ENCODE assay signal across 13 cellular contexts in the genomic region with DNA sequence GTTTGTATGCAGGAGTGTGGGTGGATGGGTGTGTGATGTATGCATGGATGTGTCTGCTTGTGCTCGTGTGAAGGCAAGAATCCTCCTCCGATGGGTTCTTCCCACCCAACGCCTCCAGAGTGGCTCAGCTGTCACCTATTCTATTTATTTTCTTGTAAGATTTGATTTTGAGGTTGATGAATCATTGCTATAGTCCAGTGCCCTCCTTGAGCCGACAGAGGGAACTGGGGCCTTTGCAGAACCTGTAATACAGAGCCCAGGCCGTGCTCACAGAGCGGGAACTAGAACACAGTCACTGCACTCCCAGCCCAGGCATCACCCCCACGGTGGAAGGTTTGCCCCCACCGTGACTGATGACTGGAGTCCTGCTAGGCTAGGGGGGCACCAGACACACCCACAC. TPM values are rescaled to one million over a fixed set of nuclear protein-coding genes. Genes with fewer than 3 reads are reported as not detected.
A peak's percentile ranks its signal among the peaks of the same experiment; 100 is the strongest.
DNase-seq lines count a peak whose midpoint lies in the region; ATAC-seq and TF ChIP-seq lines count a peak whose summit lies in the region.
"Had no signal": no experiment of that assay in that cellular context is flagged by ENCODE, and none has a peak within 500 bp of the region (broad histone marks: within the 10 kb centered on the region; RNA-seq: fewer than 3 reads in every experiment).

No MANE protein-coding gene starts in this region.

- no peak for TF ChIP-seq CTCF in DND-41 (IDR thresholded peaks at IDR 0.05; ENCODE audit: borderline replicate concordance, extremely low read depth, low read length, poor library complexity, severe bottlenecking)
- no peak for TF ChIP-seq CTCF in Panc1 (IDR thresholded peaks at IDR 0.05)
- TF ChIP-seq CTCF in lower leg skin (IDR thresholded peaks at IDR 0.05): no peak
- no peak for TF ChIP-seq CTCF in CD4-positive, alpha-beta T cell (IDR thresholded peaks at IDR 0.05)

- H3K4ac ChIP-seq in trophoblast cell (ENCODE audit: low read depth, low read length): no peak overlapping the region

- H3K9me3 ChIP-seq in DND-41 (ENCODE audit: insufficient read depth, low read length, severe bottlenecking) (peaks cover 11% of the 10 kb centered on the region), Panc1 (ENCODE audit: control insufficient read depth, insufficient read depth, low read depth, low read length) (peaks cover 9% of the 10 kb centered on the region; the same call in 1 of the 2 replicates), iPS-18a (ENCODE audit: control insufficient read depth, low read depth, low read length) (peaks cover 8% of the 10 kb centered on the region), trophoblast cell (ENCODE audit: insufficient read depth, low read depth, low read length) (peaks cover 4% of the 10 kb centered on the region)
- H3K9me3 ChIP-seq in CD4-positive, alpha-beta T cell (ENCODE audit: control insufficient read depth, low read length): peaks cover 7% of the 10 kb centered on the region

- H3K27me3 ChIP-seq in DND-41 (ENCODE audit: insufficient read depth, low read length, poor library complexity): no peaks in the 10 kb centered on the region
- no peaks in the 10 kb centered on the region for H3K27me3 ChIP-seq in Panc1 (ENCODE audit: control insufficient read depth, insufficient read depth, low read length)
- peaks cover 39% of the 10 kb centered on the region for H3K27me3 ChIP-seq in iPS-18a (ENCODE audit: control insufficient read depth, insufficient read depth, low read length)
- no peaks in the 10 kb centered on the region for H3K27me3 ChIP-seq in trophoblast cell (ENCODE audit: insufficient read depth, low read length)
- H3K27me3 ChIP-seq in CD4-positive, alpha-beta T cell (ENCODE audit: control insufficient read depth, insufficient read depth, low read length): peaks cover 24% of the 10 kb centered on the region
- H3K27me3 ChIP-seq: MG63 had no signal

- DNase-seq in DND-41 (no peak), Panc1 (ENCODE audit: low read depth, low spot score) (no peak), trophoblast cell (no peak), lower leg skin (ENCODE audit: low spot score in 2 of 2) (no peak)
- DNase-seq in CD4-positive, alpha-beta T cell: no peak
- DNase-seq: MG63, NCI-H524 treated with DMSO at 0.1 percent for 48 hours, small intestine had no signal

- H3K36me3 ChIP-seq in DND-41 (ENCODE audit: insufficient read depth, low read length) (peaks cover 76% of the 10 kb centered on the region), Panc1 (ENCODE audit: control insufficient read depth, insufficient read depth, low read length) (no peaks in the 10 kb centered on the region), iPS-18a (ENCODE audit: control insufficient read depth, low read depth, low read length) (peaks cover 7% of the 10 kb centered on the region), trophoblast cell (ENCODE audit: control insufficient read depth in 1 of 2, insufficient read depth in 2 of 2, low read length in 2 of 2) (peaks cover 3 to 13% of the 10 kb centered on the region in 2 experiments)
- H3K36me3 ChIP-seq: cardiac muscle cell, MG63 had no signal

- no peaks in the 10 kb centered on the region for H3K4me1 ChIP-seq in DND-41 (ENCODE audit: insufficient read depth, low read length)
- peaks cover 3% of the 10 kb centered on the region; the same call in 1 of the 2 replicates for H3K4me1 ChIP-seq in Panc1 (ENCODE audit: control insufficient read depth, insufficient read depth, low read length)
- H3K4me1 ChIP-seq in iPS-18a (ENCODE audit: control insufficient read depth, low read depth, low read length): peaks cover 24% of the 10 kb centered on the region
- peaks cover 14 to 17% of the 10 kb centered on the region in 2 experiments for H3K4me1 ChIP-seq in trophoblast cell (ENCODE audit: control insufficient read depth in 1 of 2, insufficient read depth in 2 of 2, low read length in 2 of 2)

- POLR2A ChIA-PET in Panc1 (lab: Charles Lee): no interaction called here
- POLR2A ChIA-PET in CD4-positive, alpha-beta T cell (lab: Charles Lee): no interaction called here

- no peak for TF ChIP-seq POLR2A in lower leg skin (IDR thresholded peaks at IDR 0.05)

- 0 out of 3 replicates have a peak, but pooled peaks have one; percentile 23 for ATAC-seq in DND-41 (ENCODE audit: insufficient read depth, low read depth)
- ATAC-seq in Panc1: peak; percentile 42; the same call in 1 of the 2 replicates
- ATAC-seq in CD4-positive, alpha-beta T cell (ENCODE audit: poor library complexity): no peak
- no peak for ATAC-seq in HG02571 (IDR thresholded peaks at IDR 0.05; ENCODE audit: unreplicated experiment)
- ATAC-seq in HG02938 (IDR thresholded peaks at IDR 0.05; ENCODE audit: unreplicated experiment): no peak

- BruUV-seq in Panc1 (replicated peaks; lab: Mats Ljungman, UMichigan): no TSS peak

- no peak overlapping the region for H4K8ac ChIP-seq in trophoblast cell (ENCODE audit: low read depth, low read length)

- no CpG with 5 or more reads among the region's 8 CpGs for WGBS in trophoblast cell (ENCODE audit: extremely low coverage, insufficient coverage, insufficient read length)
- 72 to 77% methylated on average over 8 of the region's 8 CpGs for WGBS in lower leg skin, 2 donors

- H4K91ac ChIP-seq in trophoblast cell (ENCODE audit: low read depth, low read length): no peak overlapping the region

- no peak overlapping the region for H3K18ac ChIP-seq in trophoblast cell (ENCODE audit: low read length)

- CTCF ChIA-PET in Panc1 (lab: Charles Lee): no interaction called here
- CTCF ChIA-PET in CD4-positive, alpha-beta T cell (lab: Charles Lee): no interaction called here

- no peak overlapping the region for H2BK5ac ChIP-seq in trophoblast cell (ENCODE audit: low read depth, low read length, poor library complexity)

- no peak overlapping the region for H3K23ac ChIP-seq in trophoblast cell (ENCODE audit: low read length)

- no peak overlapping the region for H3K4me3 Mint-ChIP-seq in CD4-positive, alpha-beta T cell

- H3K4me2 ChIP-seq in DND-41 (ENCODE audit: insufficient read depth, low read length): no peak overlapping the region
- peak overlapping the region; percentile 78 for H3K4me2 ChIP-seq in trophoblast cell (ENCODE audit: low read length)

- no peak overlapping the region for H2BK12ac ChIP-seq in trophoblast cell (ENCODE audit: low read length)

- no peaks in the 10 kb centered on the region for H3K4me1 Mint-ChIP-seq in CD4-positive, alpha-beta T cell (ENCODE audit: low read depth)

- H2AFZ ChIP-seq in DND-41 (ENCODE audit: low read depth, low read length) (no peak overlapping the region), trophoblast cell (ENCODE audit: insufficient read depth, low read length, poor library complexity) (no peak overlapping the region)

- intact Hi-C loops in Panc1 (cut with micrococcal nuclease; ENCODE audit: unreplicated experiment): no loop called here
- intact Hi-C loops in lower leg skin (cut with DNase I; ENCODE audit: low total_unique reads): no loop called here
- intact Hi-C loops in CD4-positive, alpha-beta T cell (cut with DNase I, micrococcal nuclease): no loop called here

- no peak overlapping the region for H3K14ac ChIP-seq in trophoblast cell (ENCODE audit: low read length)

- peaks cover 10% of the 10 kb centered on the region for H3K79me1 ChIP-seq in trophoblast cell (ENCODE audit: low read length)

- H3K27ac ChIP-seq in DND-41 (ENCODE audit: low read length) (no peak overlapping the region), Panc1 (ENCODE audit: low read length) (no peak overlapping the region), iPS-18a (ENCODE audit: low read length) (no peak overlapping the region), trophoblast cell (ENCODE audit: low read depth, low read length) (no peak overlapping the region)
- H3K27ac ChIP-seq in CD4-positive, alpha-beta T cell (ENCODE audit: low read depth, low read length): no peak overlapping the region
- H3K27ac ChIP-seq: cardiac muscle cell had no signal

- H2AK5ac ChIP-seq in trophoblast cell (ENCODE audit: low read length): no peak overlapping the region

- H3K9ac ChIP-seq in DND-41 (ENCODE audit: low read depth, low read length) (no peak overlapping the region), iPS-18a (ENCODE audit: low read length) (no peak overlapping the region), trophoblast cell (ENCODE audit: low read length) (no peak overlapping the region)

- in situ Hi-C loops in Panc1 (cut with HindIII; ENCODE audit: low pct_unique_long_range_greater_than_20kb, low sequenced_read_pairs): no loop called here

- H3K79me2 ChIP-seq in DND-41 (ENCODE audit: insufficient read depth, low read length): peaks cover 4% of the 10 kb centered on the region; the same call in 1 of the 2 replicates
- H3K79me2 ChIP-seq in trophoblast cell (ENCODE audit: control insufficient read depth, insufficient read depth, low read length, poor library complexity): peaks cover 7% of the 10 kb centered on the region

- H3K9me3 Mint-ChIP-seq in CD4-positive, alpha-beta T cell: no peaks in the 10 kb centered on the region

- peaks cover 11% of the 10 kb centered on the region for H3K36me3 Mint-ChIP-seq in CD4-positive, alpha-beta T cell (ENCODE audit: low read depth)

- no peak overlapping the region for H2BK120ac ChIP-seq in trophoblast cell (ENCODE audit: insufficient read depth, low read length, poor library complexity)

- H3K4me3 ChIP-seq in DND-41 (ENCODE audit: low read depth in 1 of 2, low read length in 2 of 2) (no peak overlapping the region), Panc1 (ENCODE audit: low read depth in 2 of 2, low read length in 2 of 2) (no peak overlapping the region), iPS-18a (ENCODE audit: low read length) (peak overlapping the region; percentile 77), trophoblast cell (ENCODE audit: low read depth, low read length) (peak overlapping the region; percentile 6), lower leg skin (ENCODE audit: low read depth, poor library complexity, severe bottlenecking) (no peak overlapping the region)
- H3K4me3 ChIP-seq: cardiac muscle cell, MG63 had no signal

- no peak overlapping the region for H4K12ac ChIP-seq in trophoblast cell (ENCODE audit: low read depth, low read length)

- H4K20me1 ChIP-seq in DND-41 (ENCODE audit: insufficient read depth, low read length): peaks cover 25% of the 10 kb centered on the region

- no peak overlapping the region for H3K27ac Mint-ChIP-seq in CD4-positive, alpha-beta T cell

- peaks cover 33% of the 10 kb centered on the region for H3K27me3 Mint-ChIP-seq in CD4-positive, alpha-beta T cell

RNA-seq across cellular contexts. Expression of gene RARRES2, which starts 2.1 kb away (rescaled TPM):
- total RNA-seq in Panc1 (2021; ENCODE audit: unreplicated experiment): 1.1 TPM
- polyA plus RNA-seq in Panc1 (2012; ENCODE audit: insufficient read length): not detected
- 149 and 152 TPM in 2 replicates for polyA plus RNA-seq in trophoblast cell (2013)
- 10 to 100 TPM in 3 of 4 donors, 1 to 10 TPM in 1; 9.8 to 30.0 (median 16.8) TPM for total RNA-seq in lower leg skin
- not detected for total RNA-seq in CD4-positive, alpha-beta T cell
- total RNA-seq: SK-MEL-5 had no signal

RNA-seq across cellular contexts. Expression of gene ACTR3C, which starts 16.0 kb away (rescaled TPM):
- total RNA-seq in Panc1 (2021; ENCODE audit: unreplicated experiment) (6.5 TPM), lower leg skin (10 to 100 TPM in 2 of 4 donors, 1 to 10 TPM in 2; 5.5 to 12.3 (median 9.4) TPM)
- 2.8 TPM for polyA plus RNA-seq in Panc1 (2012; ENCODE audit: insufficient read length)
- 0.03 and 0.11 TPM in 2 replicates for polyA plus RNA-seq in trophoblast cell (2013)
- total RNA-seq in CD4-positive, alpha-beta T cell: 1 to 10 TPM; 1.9 to 3.4 TPM
- total RNA-seq: SK-MEL-5 had no signal

RNA-seq across cellular contexts. Expression of gene LRRC61, which starts 16.2 kb away (rescaled TPM):
- total RNA-seq in Panc1 (2021; ENCODE audit: unreplicated experiment) (13.8 TPM), lower leg skin (10 to 100 TPM; 16.6 to 26.0 (median 18.6) TPM)
- polyA plus RNA-seq in Panc1 (2012; ENCODE audit: insufficient read length): 24.0 TPM
- 0.15 and 0.32 TPM in 2 replicates for polyA plus RNA-seq in trophoblast cell (2013)
- 1 to 10 TPM; 3.1 to 5.0 TPM for total RNA-seq in CD4-positive, alpha-beta T cell
- total RNA-seq: SK-MEL-5 had no signal

RNA-seq across cellular contexts. Expression of gene REPIN1, which starts 29.3 kb away (rescaled TPM):
- total RNA-seq in Panc1 (2021; ENCODE audit: unreplicated experiment) (209 TPM), lower leg skin (10 to 100 TPM; 47.8 to 71.4 (median 63.9) TPM)
- 158 TPM for polyA plus RNA-seq in Panc1 (2012; ENCODE audit: insufficient read length)
- 165 and 168 TPM in 2 replicates for polyA plus RNA-seq in trophoblast cell (2013)
- 10 to 100 TPM; 58.2 to 59.8 TPM for total RNA-seq in CD4-positive, alpha-beta T cell

RNA-seq across cellular contexts. Expression of gene ZNF775, which starts 39.8 kb away (rescaled TPM):
- total RNA-seq in Panc1 (2021; ENCODE audit: unreplicated experiment) (14.7 TPM), lower leg skin (1 to 10 TPM; 1.4 to 3.8 (median 2.4) TPM)
- 14.8 TPM for polyA plus RNA-seq in Panc1 (2012; ENCODE audit: insufficient read length)
- polyA plus RNA-seq in trophoblast cell (2013): 7.7 TPM in 2 replicates
- total RNA-seq in CD4-positive, alpha-beta T cell: under 1 TPM; 0.38 to 0.45 TPM

Comparison
In these comparisons a context has a peak if more than half of its experiments do, and no peak if none do; other contexts are left out.
1. ATAC-seq: peak in DND-41 (single experiment) and Panc1 (single experiment); none in CD4-positive, alpha-beta T cell (single experiment), HG02571 (single experiment) and HG02938 (single experiment).
2. H3K4me3 ChIP-seq: peak in iPS-18a (single experiment) and trophoblast cell (single experiment); none in DND-41 (0 of 2), Panc1 (0 of 2) and lower leg skin (single experiment).